In genomic region chr2:158459161-158460003, GRCh38 we compare ENCODE assay signal across 1 cellular context.
TF ChIP-seq lines count a peak whose summit lies in the region.

No MANE protein-coding gene starts in this region.

TF ChIP-seq in H1, 55 proteins besides CTCF, POLR2A, EP300 and RAD21:
- TF ChIP-seq JUND (IDR thresholded peaks at IDR 0.05; ENCODE audit: low read length) = no peak
